Comparison of ENCODE assay signal across 8 cellular contexts in the genomic region with DNA sequence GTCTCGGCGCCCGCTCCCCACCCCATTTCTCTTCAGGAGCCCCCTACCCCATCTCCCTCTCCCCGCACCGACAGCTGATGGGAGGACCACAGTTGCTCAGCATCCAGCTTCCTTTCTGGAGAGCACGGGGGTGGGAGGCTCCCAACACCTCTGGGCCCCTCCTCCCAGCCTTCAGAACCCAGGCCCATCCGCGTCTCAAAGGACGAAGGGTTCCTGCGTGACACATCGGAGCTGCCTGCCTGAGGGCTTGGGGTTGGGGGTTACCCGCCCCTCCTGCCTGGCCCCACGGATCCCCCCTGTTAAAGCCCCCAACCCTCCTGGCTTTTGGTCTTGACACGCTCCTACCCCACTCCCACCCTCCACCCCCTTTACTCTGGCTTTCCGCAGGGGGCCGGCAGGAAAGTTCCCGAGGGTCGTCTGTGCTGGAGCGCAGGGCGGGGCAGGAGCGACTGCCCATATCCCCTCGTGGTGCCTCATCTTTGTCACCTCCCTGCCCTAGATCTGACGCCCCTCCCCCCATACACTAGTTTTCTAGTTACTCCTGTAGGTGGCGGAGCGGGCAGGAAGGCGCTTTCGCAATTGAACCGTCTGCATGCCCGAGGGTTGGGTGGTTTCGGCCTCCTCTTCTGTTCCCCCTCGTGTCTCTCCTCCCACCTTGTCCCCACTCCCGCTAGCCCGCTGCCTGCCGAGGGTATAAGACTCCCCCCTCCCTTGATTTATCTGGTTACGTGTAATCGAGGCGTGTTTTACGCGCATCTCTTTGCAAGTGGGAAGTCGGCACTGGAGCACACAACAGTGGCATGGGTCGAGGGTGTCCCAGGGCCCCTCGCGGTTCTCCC. TPM values are rescaled to one million over a fixed set of nuclear protein-coding genes. Genes with fewer than 3 reads are reported as not detected.
DNase-seq lines count a peak whose midpoint lies in the region; ATAC-seq and TF ChIP-seq lines count a peak whose summit lies in the region.

No MANE protein-coding gene starts in this region.

- H3K4me1 ChIP-seq in suprapubic skin = peaks cover 36% of the 10 kb centered on the region

- peaks cover 16% of the 10 kb centered on the region for H3K27me3 ChIP-seq in suprapubic skin

- no peak for TF ChIP-seq CTCF in omental fat pad (IDR thresholded peaks at IDR 0.05)
- TF ChIP-seq CTCF in suprapubic skin (IDR thresholded peaks at IDR 0.05) = peak; percentile 30 to 55

- H3K4me3 ChIP-seq in suprapubic skin = peak overlapping the region; percentile 95

- no peak for TF ChIP-seq POLR2A in suprapubic skin (IDR thresholded peaks at IDR 0.05)

- 6% methylated on average over 39 of the region's 43 CpGs for WGBS in suprapubic skin

- H3K9me3 Mint-ChIP-seq in activated naive CD4-positive, alpha-beta T cell treated with anti-CD3 and anti-CD28 coated beads, Interleukin-2, amount 50 U/mL, for 72 hours = no peaks in the 10 kb centered on the region

- ATAC-seq in activated naive CD4-positive, alpha-beta T cell treated with anti-CD3 and anti-CD28 coated beads, Interleukin-2, amount 50 U/mL, for 72 hours = peak; percentile 59 to 67
- peak; percentile 66 for ATAC-seq in omental fat pad (ENCODE audit: low FRiP score)
- no peak for ATAC-seq in GM19467 (IDR thresholded peaks at IDR 0.05; ENCODE audit: unreplicated experiment)

- TF ChIP-seq EP300 in suprapubic skin (IDR thresholded peaks at IDR 0.05) = no peak

- H3K36me3 Mint-ChIP-seq in activated naive CD4-positive, alpha-beta T cell treated with anti-CD3 and anti-CD28 coated beads, Interleukin-2, amount 50 U/mL, for 72 hours = peaks cover 5 to 12% of the 10 kb centered on the region in 2 donors

- DNase-seq in Daoy (ENCODE audit: low read depth) = peak; percentile 56
- DNase-seq in HK-2 (ENCODE audit: unreplicated experiment) = peak; percentile 38
- peak; percentile 71 for DNase-seq in SK-N-DZ (ENCODE audit: low spot score)
- peak; percentile 79 to 89 for DNase-seq in activated naive CD4-positive, alpha-beta T cell treated with anti-CD3 and anti-CD28 coated beads, Interleukin-2, amount 50 U/mL, for 72 hours (ENCODE audit: low spot score in 2 of 2)
- peak; percentile 47 for DNase-seq in glomerular visceral epithelial cell (ENCODE audit: extremely low spot score)
- DNase-seq in omental fat pad (ENCODE audit: low spot score) = peak; percentile 79
- peak; percentile 90 to 92 for DNase-seq in suprapubic skin (ENCODE audit: low spot score in 2 of 2)

- H3K27ac Mint-ChIP-seq in activated naive CD4-positive, alpha-beta T cell treated with anti-CD3 and anti-CD28 coated beads, Interleukin-2, amount 50 U/mL, for 72 hours = peak overlapping the region; percentile 91 to 95

- H3K27ac ChIP-seq in suprapubic skin = peak overlapping the region; percentile 89

- H3K9me3 ChIP-seq in suprapubic skin = no peaks in the 10 kb centered on the region

- H3K36me3 ChIP-seq in suprapubic skin = peaks cover 27% of the 10 kb centered on the region

RNA-seq across cellular contexts. Expression of a gene that starts 0.9 kb away (rescaled TPM):
- 64.7 and 75.2 TPM in 2 replicates for total RNA-seq in Daoy (2014; rRNA removed; shearing (Covaris generic))
- 93.9 and 110 TPM in 2 replicates for polyA plus RNA-seq in SK-N-DZ (2014; cell fraction: cytosol; rRNA removed)
- polyA plus RNA-seq in SK-N-DZ (2014; cell fraction: nucleus; rRNA removed) = 81.8 and 91.1 TPM in 2 replicates
- total RNA-seq in activated naive CD4-positive, alpha-beta T cell treated with anti-CD3 and anti-CD28 coated beads, Interleukin-2, amount 50 U/mL, for 72 hours = 10 to 100 TPM; 58.9 to 84.4 TPM
- total RNA-seq in omental fat pad (10 to 100 TPM; 54.1 to 83.6 (median 76.7) TPM), suprapubic skin (100 to 1,000 TPM in 2 of 4 donors, 10 to 100 TPM in 2; 63.0 to 144 (median 103) TPM)

RNA-seq across cellular contexts. Expression of a gene that starts 4.7 kb away (rescaled TPM):
- total RNA-seq in Daoy (2014; rRNA removed; shearing (Covaris generic)) = not detected in 2 replicates
- not detected in 2 replicates for polyA plus RNA-seq in SK-N-DZ (2014; cell fraction: cytosol; rRNA removed)
- not detected in 2 replicates for polyA plus RNA-seq in SK-N-DZ (2014; cell fraction: nucleus; rRNA removed)
- total RNA-seq in activated naive CD4-positive, alpha-beta T cell treated with anti-CD3 and anti-CD28 coated beads, Interleukin-2, amount 50 U/mL, for 72 hours = not detected
- total RNA-seq in omental fat pad = 1 to 10 TPM; 2.2 to 6.5 (median 3.4) TPM
- total RNA-seq in suprapubic skin = 1 to 10 TPM in 1 of 4 donors, not detected in 3; 1.4 TPM

RNA-seq across cellular contexts. Expression of a gene that starts 12.7 kb away (rescaled TPM):
- not detected in 2 replicates for total RNA-seq in Daoy (2014; rRNA removed; shearing (Covaris generic))
- not detected in 2 replicates for polyA plus RNA-seq in SK-N-DZ (2014; cell fraction: cytosol; rRNA removed)
- polyA plus RNA-seq in SK-N-DZ (2014; cell fraction: nucleus; rRNA removed) = not detected in 2 replicates
- total RNA-seq in activated naive CD4-positive, alpha-beta T cell treated with anti-CD3 and anti-CD28 coated beads, Interleukin-2, amount 50 U/mL, for 72 hours = not detected
- total RNA-seq in omental fat pad = 1 to 10 TPM in 1 of 4 donors, not detected in 3; 1.6 TPM
- total RNA-seq in suprapubic skin = not detected

RNA-seq across cellular contexts. Expression of a gene that starts 20.4 kb away (rescaled TPM):
- total RNA-seq in Daoy (2014; rRNA removed; shearing (Covaris generic)) = not detected in 2 replicates
- polyA plus RNA-seq in SK-N-DZ (2014; cell fraction: cytosol; rRNA removed) = not detected in 2 replicates
- not detected in 2 replicates for polyA plus RNA-seq in SK-N-DZ (2014; cell fraction: nucleus; rRNA removed)
- total RNA-seq in activated naive CD4-positive, alpha-beta T cell treated with anti-CD3 and anti-CD28 coated beads, Interleukin-2, amount 50 U/mL, for 72 hours = under 1 TPM; 0.56 to 0.57 TPM
- 1 to 10 TPM in 2 of 4 donors, under 1 TPM in 2; 0.65 to 1.8 (median 1.0) TPM for total RNA-seq in omental fat pad
- not detected for total RNA-seq in suprapubic skin

RNA-seq across cellular contexts. Expression of a gene that starts 44.6 kb away (rescaled TPM):
- total RNA-seq in Daoy (2014; rRNA removed; shearing (Covaris generic)) = 11.7 and 15.8 TPM in 2 replicates
- 0.58 and 0.74 TPM in 2 replicates for polyA plus RNA-seq in SK-N-DZ (2014; cell fraction: cytosol; rRNA removed)
- polyA plus RNA-seq in SK-N-DZ (2014; cell fraction: nucleus; rRNA removed) = 4.6 and 6.9 TPM in 2 replicates
- 100 to 1,000 TPM; 103 to 111 TPM for total RNA-seq in activated naive CD4-positive, alpha-beta T cell treated with anti-CD3 and anti-CD28 coated beads, Interleukin-2, amount 50 U/mL, for 72 hours
- total RNA-seq in omental fat pad (10 to 100 TPM; 29.7 to 46.1 (median 37.7) TPM), suprapubic skin (10 to 100 TPM; 41.2 to 88.7 (median 50.9) TPM)

Comparison
In these comparisons a context has a peak if more than half of its experiments do, and no peak if none do; other contexts are left out.
1. DNase-seq: peak in every context shown above with its lines; median percentile 91 in suprapubic skin; 84 in activated naive CD4-positive, alpha-beta T cell treated with anti-CD3 and anti-CD28 coated beads, Interleukin-2, amount 50 U/mL, for 72 hours; 79 in omental fat pad; 71 in SK-N-DZ; 56 in Daoy; 47 in glomerular visceral epithelial cell; 38 in HK-2.
2. CTCF ChIP-seq: peak in suprapubic skin (2 of 2); none in omental fat pad (0 of 3).